ENCODE assay signal across 13 cellular contexts in genomic region chr20:17648306-17648646, GRCh38. TPM values are rescaled to one million over a fixed set of nuclear protein-coding genes. Genes with fewer than 3 reads are reported as not detected.
DNase-seq lines count a peak whose midpoint lies in the region; ATAC-seq and TF ChIP-seq lines count a peak whose summit lies in the region.
"Had no signal": no experiment of that assay in that cellular context is flagged by ENCODE, and none has a peak within 500 bp of the region (broad histone marks: within the 10 kb centered on the region; RNA-seq: fewer than 3 reads in every experiment).

No MANE protein-coding gene starts in this region.

- POLR2A ChIA-PET in OCI-LY7 (lab: Charles Lee), result interaction anchor here (0.5 to 1.4 kb wide), 5 partner anchors 9 to 315 kb away, joined by 3 to 4 read pairs (median 3); no protein-coding TSS in a partner anchor

- H3K27me3 ChIP-seq in neutrophil, result no peaks in the 10 kb centered on the region
- H3K27me3 ChIP-seq: brain microvascular endothelial cell had no signal

- no peaks in the 10 kb centered on the region for H3K36me3 ChIP-seq in OCI-LY7 (ENCODE audit: insufficient read depth, low read length)
- H3K36me3 ChIP-seq in neutrophil, result no peaks in the 10 kb centered on the region

- peak overlapping the region; percentile 76 for H3K27ac ChIP-seq in OCI-LY7 (ENCODE audit: low read depth, low read length, poor library complexity, severe bottlenecking)
- peak overlapping the region; percentile 70 for H3K27ac ChIP-seq in neutrophil
- H3K27ac ChIP-seq: brain microvascular endothelial cell, epithelial cell of prostate had no signal

- H3K9me3 ChIP-seq in OCI-LY7 (ENCODE audit: low read length) (no peaks in the 10 kb centered on the region), neutrophil (no peaks in the 10 kb centered on the region)

- no peaks in the 10 kb centered on the region for H3K79me2 ChIP-seq in OCI-LY7 (ENCODE audit: insufficient read depth, low read depth, low read length)

- no peaks in the 10 kb centered on the region for H4K20me1 ChIP-seq in OCI-LY7 (ENCODE audit: insufficient read depth, low read length)

- no TSS peak for BruUV-seq in OCI-LY7 (replicated peaks; lab: Mats Ljungman, UMichigan)

- ATAC-seq in left cardiac atrium (peak; percentile 41 to 57), HG02588 (IDR thresholded peaks at IDR 0.05; ENCODE audit: unreplicated experiment) (no peak), GM19328 (IDR thresholded peaks at IDR 0.05; ENCODE audit: unreplicated experiment) (no peak)

- no peaks in the 10 kb centered on the region for H3K9me2 ChIP-seq in OCI-LY7 (ENCODE audit: insufficient read depth, low read length)

- no peak for TF ChIP-seq CTCF in OCI-LY7 (conservative IDR thresholded peaks at IDR 0.05; ENCODE audit: low read length)
- TF ChIP-seq CTCF in neutrophil (IDR thresholded peaks at IDR 0.05), result no peak

- intact Hi-C loops in OCI-LY7 (cut with micrococcal nuclease; ENCODE audit: unreplicated experiment) (loop anchor here (2.0 kb wide), 1 partner anchor 77 kb away; the partner anchor contains the start of gene DSTN), left cardiac atrium (cut with DNase I) (no loop called here)

- H3K4me2 ChIP-seq in OCI-LY7 (ENCODE audit: low read length), result peak overlapping the region; percentile 52

- peak; percentile 42 for DNase-seq in CD1c-positive myeloid dendritic cell (ENCODE audit: extremely low spot score)
- DNase-seq in OCI-LY7 (ENCODE audit: low spot score), result peak; percentile 77
- DNase-seq in left cardiac atrium, result peak; percentile 51
- DNase-seq in UCSD-AML1 (lab: John Stamatoyannopoulos, UW; ENCODE audit: unreplicated experiment), result no peak
- DNase-seq in stimulated activated CD8-positive, alpha-beta memory T cell treated with anti-CD3 and anti-CD28 coated beads, Interleukin-4, amount 100 ng/mL, for 48 hours, result no peak
- DNase-seq: activated T-cell treated with anti-CD3 and anti-CD28 coated beads, Interleukin-2, amount 50 U/mL, for 48 hours; brain microvascular endothelial cell had no signal

- peaks cover 73% of the 10 kb centered on the region for H3K4me1 ChIP-seq in OCI-LY7 (ENCODE audit: insufficient read depth, low read length, poor library complexity, severe bottlenecking)
- H3K4me1 ChIP-seq in neutrophil (ENCODE audit: control insufficient read depth in 1 of 2, insufficient read depth in 1 of 2, low read depth in 1 of 2, low read length in 1 of 2), result peaks cover 39 to 46% of the 10 kb centered on the region in 2 experiments

- CTCF ChIA-PET in OCI-LY7 (lab: Charles Lee; ENCODE audit: unreplicated experiment), result interaction anchor here (0.6 to 1.3 kb wide), 2 partner anchors 12 to 34 kb away, joined by 3 read pairs; partner anchors contain the start of gene RRBP1

- H3K4me3 ChIP-seq in OCI-LY7 (ENCODE audit: low read depth, low read length, poor library complexity, severe bottlenecking), result no peak overlapping the region
- H3K4me3 ChIP-seq in neutrophil (ENCODE audit: low read depth in 1 of 2, low read length in 1 of 2), result no peak overlapping the region

- H2AFZ ChIP-seq in OCI-LY7 (ENCODE audit: low read length), result no peak overlapping the region; the same call in 1 of the 2 replicates

RNA-seq across cellular contexts. Expression of gene RRBP1, which starts 33.8 kb away (rescaled TPM):
- 13.6 and 16.8 TPM in 2 replicates for total RNA-seq in OCI-LY7 (2014; rRNA removed; shearing (Covaris generic))
- total RNA-seq in OCI-LY7 (2022), result 41.2 and 46.3 TPM in 2 replicates
- total RNA-seq in left cardiac atrium, result 100 to 1,000 TPM in 1 of 2 donors, 10 to 100 TPM in 1; 68.6 to 127 TPM

RNA-seq across cellular contexts. Expression of gene BANF2, which starts 51.5 kb away (rescaled TPM):
- total RNA-seq in OCI-LY7 (2014; rRNA removed; shearing (Covaris generic)), result not detected in 2 replicates
- total RNA-seq in OCI-LY7 (2022), result not detected in 2 replicates
- total RNA-seq in left cardiac atrium, result not detected
- total RNA-seq: omental fat pad, temporal lobe had no signal

Comparison
In these comparisons a context has a peak if more than half of its experiments do, and no peak if none do; other contexts are left out.
1. DNase-seq: peak in CD1c-positive myeloid dendritic cell (single experiment), OCI-LY7 (single experiment) and left cardiac atrium (single experiment); none in UCSD-AML1 (single experiment) and stimulated activated CD8-positive, alpha-beta memory T cell treated with anti-CD3 and anti-CD28 coated beads, Interleukin-4, amount 100 ng/mL, for 48 hours (single experiment).
2. ATAC-seq: peak in left cardiac atrium (2 of 2); none in HG02588 (single experiment) and GM19328 (single experiment).